In genomic region chr6:29946787-29947186, GRCh38 we compare ENCODE assay signal across 1 cellular context.
TF ChIP-seq lines count a peak whose summit lies in the region.

No MANE protein-coding gene starts in this region.

TF ChIP-seq in SK-N-SH, 30 proteins besides CTCF, POLR2A, EP300 and RAD21 (continued from another document):
- TF ChIP-seq REST (IDR thresholded peaks at IDR 0.05; ENCODE audit: low read depth, low read length), result no peak
- TF ChIP-seq NFIC (IDR thresholded peaks at IDR 0.05; ENCODE audit: borderline replicate concordance), result no peak
- no peak for TF ChIP-seq NRF1 (IDR thresholded peaks at IDR 0.05; ENCODE audit: low read depth, low read length)
- TF ChIP-seq SMC3 (IDR thresholded peaks at IDR 0.05; ENCODE audit: low read depth, low read length), result no peak
- TF ChIP-seq YY1 (IDR thresholded peaks at IDR 0.05; ENCODE audit: low read depth), result no peak
- no peak for TF ChIP-seq USF1 (IDR thresholded peaks at IDR 0.05; ENCODE audit: borderline replicate concordance, low read depth)
- TF ChIP-seq, protein P1, sequence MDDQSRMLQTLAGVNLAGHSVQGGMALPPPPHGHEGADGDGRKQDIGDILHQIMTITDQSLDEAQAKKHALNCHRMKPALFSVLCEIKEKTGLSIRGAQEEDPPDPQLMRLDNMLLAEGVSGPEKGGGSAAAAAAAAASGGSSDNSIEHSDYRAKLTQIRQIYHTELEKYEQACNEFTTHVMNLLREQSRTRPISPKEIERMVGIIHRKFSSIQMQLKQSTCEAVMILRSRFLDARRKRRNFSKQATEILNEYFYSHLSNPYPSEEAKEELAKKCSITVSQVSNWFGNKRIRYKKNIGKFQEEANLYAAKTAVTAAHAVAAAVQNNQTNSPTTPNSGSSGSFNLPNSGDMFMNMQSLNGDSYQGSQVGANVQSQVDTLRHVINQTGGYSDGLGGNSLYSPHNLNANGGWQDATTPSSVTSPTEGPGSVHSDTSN (IDR thresholded peaks at IDR 0.05), result no peak
- no peak for TF ChIP-seq EZH2phosphoT487 (IDR thresholded peaks at IDR 0.05; ENCODE audit: borderline replicate concordance, low read depth)
- no peak for TF ChIP-seq GATA2 (CRISPR knock-in tag; IDR thresholded peaks at IDR 0.05)
- TF ChIP-seq CHD2 (IDR thresholded peaks at IDR 0.05; ENCODE audit: low read length, partially characterized antibody), result no peak
- TF ChIP-seq SIN3A (IDR thresholded peaks at IDR 0.05; ENCODE audit: borderline replicate concordance, low read depth, low read length), result no peak
- no peak for TF ChIP-seq GABPA (IDR thresholded peaks at IDR 0.05; ENCODE audit: low read depth)
